In the genomic region with DNA sequence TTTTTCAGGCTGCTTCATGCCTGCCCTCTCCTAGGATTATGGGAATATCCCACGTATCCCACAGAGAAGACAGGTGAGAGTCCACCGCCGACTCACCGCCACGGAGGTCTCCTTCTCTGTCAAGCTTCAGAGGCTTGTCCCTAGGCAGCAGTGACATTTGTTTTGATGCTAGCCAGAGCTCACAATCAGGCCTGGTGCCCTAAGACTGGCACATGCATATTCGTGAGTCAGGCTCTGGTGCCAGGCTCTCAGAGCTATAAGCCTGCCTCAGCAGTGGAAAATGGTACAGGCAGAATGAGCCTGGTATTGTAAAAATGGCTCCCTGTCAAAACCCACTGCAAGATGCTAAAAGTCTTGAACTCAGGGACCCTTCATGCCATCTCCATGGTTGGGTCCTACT, we compare ENCODE assay signal across 16 cellular contexts.
A peak's percentile ranks its signal among the peaks of the same experiment; 100 is the strongest.
DNase-seq lines count a peak whose midpoint lies in the region; ATAC-seq and TF ChIP-seq lines count a peak whose summit lies in the region.
"Had no signal": no experiment of that assay in that cellular context is flagged by ENCODE, and none has a peak within 500 bp of the region (broad histone marks: within the 10 kb centered on the region; RNA-seq: fewer than 3 reads in every experiment).

No MANE protein-coding gene starts in this region.

- H3K4me3 ChIP-seq in right cardiac atrium (ENCODE audit: low read length) (no peak overlapping the region), heart right ventricle (no peak overlapping the region)
- H3K4me3 ChIP-seq: A549; BLaER1 treated with 17β-estradiol and CSF1 and Interleukin-3, amounts not matched to agents 10 nM and 100 nM had no signal

- DNase-seq in Right ventricle myocardium inferior (ENCODE audit: missing footprints) = no peak
- no peak for DNase-seq in right cardiac atrium
- peak; percentile 12 to 27 for DNase-seq in heart right ventricle
- no peak for DNase-seq in cardiac septum (ENCODE audit: low spot score)
- DNase-seq in left ventricle myocardium superior = peak; percentile 44
- DNase-seq: AML-193; Caco-2; Calu3; CD4-positive, alpha-beta T cell; CD8-positive, alpha-beta T cell; DMS79 treated with DMSO at 0.1 percent for 48 hours; GF-D8 had no signal

- no peak for TF ChIP-seq CTCF in heart right ventricle (IDR thresholded peaks at IDR 0.05)

- ATAC-seq in Right ventricle myocardium inferior (peak; percentile 56), right cardiac atrium (no peak), heart right ventricle (peak in 5 of 8 donors; percentile 42 to 81 (median 78)), left ventricle myocardium superior (peak; percentile 81)
- ATAC-seq: A549; CD8-positive, alpha-beta T cell had no signal

- intact Hi-C loops in Right ventricle myocardium inferior (cut with DNase I) = no loop called here
- intact Hi-C loops in right cardiac atrium (cut with DNase I) = no loop called here
- intact Hi-C loops in heart right ventricle (cut with DNase I) = no loop called here
- intact Hi-C loops in cardiac septum (cut with DNase I) = no loop called here
- intact Hi-C loops in left ventricle myocardium superior (cut with micrococcal nuclease) = no loop called here

- H3K27me3 ChIP-seq in right cardiac atrium (ENCODE audit: control insufficient read depth, insufficient read depth) (no peaks in the 10 kb centered on the region), heart right ventricle (no peaks in the 10 kb centered on the region)
- H3K27me3 ChIP-seq: BLaER1 treated with 17β-estradiol and CSF1 and Interleukin-3, amounts not matched to agents 10 nM and 100 nM had no signal

- 75% methylated on average over 6 of the region's 6 CpGs for WGBS in right cardiac atrium
- 58 to 65% methylated on average over 6 of the region's 6 CpGs for WGBS in heart right ventricle, 2 donors

- no peak overlapping the region for H3K27ac ChIP-seq in right cardiac atrium (ENCODE audit: low read length)
- no peak overlapping the region for H3K27ac ChIP-seq in heart right ventricle
- H3K27ac ChIP-seq: 22Rv1; A549; BLaER1 treated with 17β-estradiol and CSF1 and Interleukin-3, amounts not matched to agents 10 nM and 100 nM; C4-2B had no signal

- H3K36me3 ChIP-seq in heart right ventricle = no peaks in the 10 kb centered on the region
- H3K36me3 ChIP-seq: BLaER1 treated with 17β-estradiol and CSF1 and Interleukin-3, amounts not matched to agents 10 nM and 100 nM had no signal

- H3K9me3 ChIP-seq in right cardiac atrium (ENCODE audit: control insufficient read depth, low read length) (no peaks in the 10 kb centered on the region), heart right ventricle (no peaks in the 10 kb centered on the region)
- H3K9me3 ChIP-seq: A549; BLaER1 treated with 17β-estradiol and CSF1 and Interleukin-3, amounts not matched to agents 10 nM and 100 nM; Caco-2 had no signal

- H3K4me1 ChIP-seq in right cardiac atrium (ENCODE audit: control insufficient read depth, insufficient read depth, low read length) (peaks cover 2% of the 10 kb centered on the region), heart right ventricle (peaks cover 0 to 4% (median 0%) of the 10 kb centered on the region in 9 donors)
- H3K4me1 ChIP-seq: A549; BLaER1 treated with 17β-estradiol and CSF1 and Interleukin-3, amounts not matched to agents 10 nM and 100 nM; Caco-2 had no signal

Comparison
In these comparisons a context has a peak if more than half of its experiments do, and no peak if none do; other contexts are left out.
1. ATAC-seq: peak in Right ventricle myocardium inferior (single experiment), heart right ventricle (5 of 8) and left ventricle myocardium superior (single experiment); none in right cardiac atrium (0 of 2).
2. DNase-seq: peak in heart right ventricle (2 of 2) and left ventricle myocardium superior (single experiment); none in Right ventricle myocardium inferior (single experiment), right cardiac atrium (0 of 3) and cardiac septum (single experiment).